23 cellular contexts compared by ENCODE assay signal in the genomic region with DNA sequence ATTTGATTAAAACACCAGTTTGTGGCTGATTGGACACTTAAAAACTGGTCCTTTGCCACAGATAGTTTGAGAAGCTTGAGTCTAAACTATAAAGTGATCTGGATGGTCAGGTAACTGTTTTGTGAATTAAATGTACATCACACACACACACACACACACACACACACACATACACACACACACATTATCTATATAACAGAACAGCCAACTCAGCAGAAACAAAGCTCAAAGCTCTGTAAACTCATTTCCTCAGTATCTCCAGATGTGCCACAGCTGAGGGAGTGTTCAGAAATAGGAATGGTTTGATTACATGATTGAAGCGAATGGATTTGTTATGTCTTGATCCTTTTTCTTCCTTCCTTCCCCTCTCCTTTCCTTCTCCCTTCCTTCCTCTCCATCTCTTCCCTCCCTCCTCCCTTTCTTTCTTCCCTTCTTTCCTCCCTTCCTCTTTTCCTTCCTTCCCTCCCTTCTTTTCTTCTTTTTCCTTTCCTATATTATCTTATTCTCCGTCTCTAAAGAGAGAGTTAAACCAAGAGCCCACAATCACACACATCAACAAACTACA.
"Had no signal": no experiment of that assay in that cellular context is flagged by ENCODE, and none has a peak within 500 bp of the region (broad histone marks: within the 10 kb centered on the region; RNA-seq: fewer than 3 reads in every experiment).

No MANE protein-coding gene starts in this region.

- H3K27me3 ChIP-seq: MG63, SJSA1 had no signal

- H3K9me3 ChIP-seq: MG63, SJSA1 had no signal

- FAIRE-seq: RCC 7860 had no signal

- H3K27ac ChIP-seq: SJSA1, SK-N-MC had no signal

- H3K4me3 ChIP-seq: MG63, SJSA1, SK-N-MC had no signal

- H3K36me3 ChIP-seq: MG63, SJSA1 had no signal

- DNase-seq: Karpas-422, KG1, MG63, NCI-H1092, NCI-H1105 treated with DMSO at 0.1 percent for 48 hours, NCI-H1417 treated with DMSO at 0.1 percent for 48 hours, NCI-H146, NCI-H1694 treated with DMSO at 0.1 percent for 48 hours, NCI-H2029, NCI-H2081 treated with DMSO at 0.1 percent for 48 hours, NCI-H2171, NCI-H226, NCI-H446, NCI-H510A, NCI-H524 treated with DMSO at 0.1 percent for 48 hours, NCI-H69, NCI-H774, Right ventricle myocardium superior, RPMI8226, SIG-M5 had no signal
